ENCODE assay signal across 12 cellular contexts in the genomic region with DNA sequence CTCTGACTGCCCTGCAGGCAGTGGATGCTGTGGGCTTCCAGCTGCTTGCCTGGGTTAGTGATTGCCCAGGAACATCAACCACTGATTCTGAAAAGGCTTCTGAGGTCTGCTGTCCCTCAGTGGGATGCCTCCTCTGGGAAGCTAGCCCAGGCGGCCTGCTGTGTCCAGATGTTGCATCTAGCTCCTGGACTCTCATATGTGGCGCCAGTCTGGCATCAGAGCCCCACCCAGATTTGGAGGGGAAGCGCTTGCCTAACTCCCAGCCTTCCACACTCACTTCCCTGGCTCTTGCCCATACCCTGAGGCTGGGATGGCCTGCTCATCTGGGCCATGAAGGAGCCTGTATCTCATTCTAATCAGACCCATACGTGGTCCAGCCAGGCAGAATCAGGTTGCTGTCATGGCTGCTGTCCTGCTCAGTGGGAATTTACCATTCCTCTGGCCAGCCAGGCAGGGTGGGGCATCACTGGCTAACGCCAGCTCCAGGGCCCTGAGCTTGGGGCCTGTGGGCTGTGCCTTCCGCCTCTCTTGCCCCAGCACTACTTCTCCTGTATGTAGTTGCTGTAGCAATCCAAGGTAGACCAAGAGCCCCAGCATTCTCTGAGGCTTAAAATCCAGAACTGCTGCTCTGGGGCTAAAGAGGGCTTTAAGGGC. TPM values are rescaled to one million over a fixed set of nuclear protein-coding genes. Genes with fewer than 3 reads are reported as not detected.
DNase-seq lines count a peak whose midpoint lies in the region; ATAC-seq and TF ChIP-seq lines count a peak whose summit lies in the region.
"Had no signal": no experiment of that assay in that cellular context is flagged by ENCODE, and none has a peak within 500 bp of the region (broad histone marks: within the 10 kb centered on the region; RNA-seq: fewer than 3 reads in every experiment).

No MANE protein-coding gene starts in this region.

- peak overlapping the region in 1 of 2 donors; percentile 69 for H3K4me3 ChIP-seq in right atrium auricular region
- H3K4me3 ChIP-seq in tibial artery = no peak overlapping the region
- no peak overlapping the region for H3K4me3 ChIP-seq in mucosa of descending colon

- no peak overlapping the region for H3K4me3 Mint-ChIP-seq in activated CD4-positive, alpha-beta T cell treated with anti-CD3 and anti-CD28 coated beads, Interleukin-2, amount 10 ng/mL, durations not matched to agents 7 days and 5 days
- H3K4me3 Mint-ChIP-seq: H9 had no signal

- ATAC-seq in mucosa of descending colon (no peak), HG03135 (IDR thresholded peaks at IDR 0.05; ENCODE audit: unreplicated experiment) (no peak)
- ATAC-seq: foreskin keratinocyte had no signal

- no peak for DNase-seq in activated CD4-positive, alpha-beta T cell treated with anti-CD3 and anti-CD28 coated beads, Interleukin-2, amount 10 ng/mL, durations not matched to agents 7 days and 5 days
- no peak for DNase-seq in activated CD4-positive, alpha-beta T cell treated with anti-CD3 and anti-CD28 coated beads for 4 hours
- DNase-seq in brain pericyte (ENCODE audit: low read depth, low spot score) = peak; percentile 56
- DNase-seq in right atrium auricular region (ENCODE audit: low spot score) = peak; percentile 84
- peak; percentile 71 to 72 for DNase-seq in tibial artery
- DNase-seq in mucosa of descending colon = no peak
- no peak for DNase-seq in cerebellar nuclear complex (lab: John Stamatoyannopoulos, UW)
- DNase-seq: foreskin keratinocyte, GF-D8, H9, NCI-H82 had no signal

- peaks cover 37% of the 10 kb centered on the region for H3K4me1 Mint-ChIP-seq in activated CD4-positive, alpha-beta T cell treated with anti-CD3 and anti-CD28 coated beads, Interleukin-2, amount 10 ng/mL, durations not matched to agents 7 days and 5 days

- H3K27ac ChIP-seq in right atrium auricular region (peak overlapping the region; percentile 3 to 33), tibial artery (peak overlapping the region; percentile 9 to 27)
- H3K27ac ChIP-seq: foreskin keratinocyte had no signal

- H3K9me3 ChIP-seq in right atrium auricular region (no peaks in the 10 kb centered on the region), tibial artery (no peaks in the 10 kb centered on the region), mucosa of descending colon (no peaks in the 10 kb centered on the region)

- H3K36me3 Mint-ChIP-seq in activated CD4-positive, alpha-beta T cell treated with anti-CD3 and anti-CD28 coated beads, Interleukin-2, amount 10 ng/mL, durations not matched to agents 7 days and 5 days (ENCODE audit: low read depth) = peaks cover 41% of the 10 kb centered on the region

- H3K27ac Mint-ChIP-seq in activated CD4-positive, alpha-beta T cell treated with anti-CD3 and anti-CD28 coated beads, Interleukin-2, amount 10 ng/mL, durations not matched to agents 7 days and 5 days = peak overlapping the region; percentile 52
- H3K27ac Mint-ChIP-seq: H9 had no signal

- H3K27me3 ChIP-seq in right atrium auricular region (no peaks in the 10 kb centered on the region), tibial artery (no peaks in the 10 kb centered on the region)

- H3K27me3 Mint-ChIP-seq in activated CD4-positive, alpha-beta T cell treated with anti-CD3 and anti-CD28 coated beads, Interleukin-2, amount 10 ng/mL, durations not matched to agents 7 days and 5 days = peaks cover 4% of the 10 kb centered on the region

- no peaks in the 10 kb centered on the region for H3K9me3 Mint-ChIP-seq in activated CD4-positive, alpha-beta T cell treated with anti-CD3 and anti-CD28 coated beads, Interleukin-2, amount 10 ng/mL, durations not matched to agents 7 days and 5 days
- H3K9me3 Mint-ChIP-seq: H9 had no signal

- intact Hi-C loops in tibial artery (cut with DNase I; ENCODE audit: low total_unique reads) = loop anchor here (10.0 kb wide), 1 partner anchor 120 kb away; no protein-coding TSS in a partner anchor
- intact Hi-C loops in mucosa of descending colon (cut with DNase I, micrococcal nuclease) = no loop called here

- peaks cover 44% of the 10 kb centered on the region for H3K36me3 ChIP-seq in right atrium auricular region
- H3K36me3 ChIP-seq in tibial artery = peaks cover 18 to 45% (median 43%) of the 10 kb centered on the region in 3 donors
- no peaks in the 10 kb centered on the region for H3K36me3 ChIP-seq in mucosa of descending colon (ENCODE audit: low read depth)

- peaks cover 0 to 48% of the 10 kb centered on the region in 2 donors for H3K4me1 ChIP-seq in right atrium auricular region
- peaks cover 0 to 46% (median 37%) of the 10 kb centered on the region in 4 donors for H3K4me1 ChIP-seq in tibial artery
- peaks cover 7% of the 10 kb centered on the region for H3K4me1 ChIP-seq in mucosa of descending colon (ENCODE audit: low read depth)

- POLR2A ChIA-PET in activated CD4-positive, alpha-beta T cell treated with anti-CD3 and anti-CD28 coated beads, Interleukin-2, amount 10 ng/mL, durations not matched to agents 7 days and 5 days (lab: Charles Lee) = no interaction called here

- CTCF ChIA-PET in activated CD4-positive, alpha-beta T cell treated with anti-CD3 and anti-CD28 coated beads, Interleukin-2, amount 10 ng/mL, durations not matched to agents 7 days and 5 days (lab: Charles Lee) = interaction anchor here (1.0 to 8.8 kb wide), 7 partner anchors 9 to 138 kb away, joined by 3 to 38 read pairs (median 5); a partner anchor contains a TSS

- TF ChIP-seq CTCF in right atrium auricular region (IDR thresholded peaks at IDR 0.05) = no peak
- TF ChIP-seq CTCF in tibial artery (IDR thresholded peaks at IDR 0.05) = no peak
- no peak for TF ChIP-seq CTCF in mucosa of descending colon (IDR thresholded peaks at IDR 0.05)

RNA-seq across cellular contexts. Expression of a gene that starts 4.1 kb away (rescaled TPM):
- 10 to 100 TPM; 39.5 to 42.4 TPM for total RNA-seq in activated CD4-positive, alpha-beta T cell treated with anti-CD3 and anti-CD28 coated beads, Interleukin-2, amount 10 ng/mL, durations not matched to agents 7 days and 5 days
- total RNA-seq in right atrium auricular region (10 to 100 TPM; 31.4 to 48.4 TPM), mucosa of descending colon (10 to 100 TPM in 2 of 3 donors, 1 to 10 TPM in 1; 6.5 to 34.4 (median 19.9) TPM)

Comparison
In these comparisons a context has a peak if more than half of its experiments do, and no peak if none do; other contexts are left out.
1. DNase-seq: peak in brain pericyte (single experiment), right atrium auricular region (single experiment) and tibial artery (2 of 2); none in activated CD4-positive, alpha-beta T cell treated with anti-CD3 and anti-CD28 coated beads, Interleukin-2, amount 10 ng/mL, durations not matched to agents 7 days and 5 days (single experiment), activated CD4-positive, alpha-beta T cell treated with anti-CD3 and anti-CD28 coated beads for 4 hours (0 of 2), mucosa of descending colon (0 of 3) and cerebellar nuclear complex (0 of 2).